Comparison of ENCODE assay signal across 9 cellular contexts in genomic region chr1:22453181-22453580, GRCh38. TPM values are rescaled to one million over a fixed set of nuclear protein-coding genes. Genes with fewer than 3 reads are reported as not detected.
A peak's percentile ranks its signal among the peaks of the same experiment; 100 is the strongest.
DNase-seq lines count a peak whose midpoint lies in the region; ATAC-seq, FAIRE-seq and TF ChIP-seq lines count a peak whose summit lies in the region.
"Had no signal": no experiment of that assay in that cellular context is flagged by ENCODE, and none has a peak within 500 bp of the region (broad histone marks: within the 10 kb centered on the region; RNA-seq: fewer than 3 reads in every experiment).

No MANE protein-coding gene starts in this region.

- intact Hi-C loops in Caco-2 (cut with micrococcal nuclease; ENCODE audit: unreplicated experiment) (no loop called here), vagina (cut with DNase I) (no loop called here)

- POLR2A ChIA-PET in Caco-2 (lab: Charles Lee), result no interaction called here

- peaks cover 19% of the 10 kb centered on the region for H3K4me1 ChIP-seq in Caco-2
- peaks cover 0 to 18% of the 10 kb centered on the region in 2 donors for H3K4me1 ChIP-seq in duodenal mucosa (ENCODE audit: control insufficient read depth in 1 of 2, insufficient read depth in 2 of 2, low read length in 2 of 2)
- H3K4me1 ChIP-seq in small intestine (ENCODE audit: control insufficient read depth in 2 of 2, insufficient read depth in 1 of 2, low read depth in 1 of 2, low read length in 1 of 2), result no peaks in the 10 kb centered on the region
- peaks cover 29% of the 10 kb centered on the region for H3K4me1 ChIP-seq in vagina

- no peak for TF ChIP-seq POLR2A in vagina (IDR thresholded peaks at IDR 0.05)

- in situ Hi-C loops in GM13976 (cut with MboI; ENCODE audit: low sequenced_read_pairs, unreplicated experiment), result no loop called here

- H3K36me3 Mint-ChIP-seq in Caco-2 (ENCODE audit: insufficient read depth, unreplicated experiment) (no peaks in the 10 kb centered on the region), nephron progenitor cell (ENCODE audit: low read depth) (no peaks in the 10 kb centered on the region)

- H3K36me3 ChIP-seq in Caco-2 (ENCODE audit: control insufficient read depth, insufficient read depth, low read length), result no peaks in the 10 kb centered on the region
- H3K36me3 ChIP-seq in duodenal mucosa (ENCODE audit: control insufficient read depth in 1 of 2, insufficient read depth in 2 of 2, low read length in 2 of 2), result no peaks in the 10 kb centered on the region
- no peaks in the 10 kb centered on the region for H3K36me3 ChIP-seq in small intestine (ENCODE audit: control insufficient read depth in 2 of 2, insufficient read depth in 2 of 2, low read length in 2 of 2)
- H3K36me3 ChIP-seq in vagina, result no peaks in the 10 kb centered on the region

- TF ChIP-seq CTCF in Caco-2 (IDR thresholded peaks at IDR 0.05; ENCODE audit: insufficient read depth in 1 of 2, low read depth in 1 of 2, low read length in 1 of 2, severe bottlenecking in 1 of 2, unreplicated experiment in 1 of 2), result no peak
- TF ChIP-seq CTCF in nephron progenitor cell (IDR thresholded peaks at IDR 0.05), result no peak
- TF ChIP-seq CTCF in GM13976 (IDR thresholded peaks at IDR 0.05; ENCODE audit: borderline replicate concordance, control extremely low read depth, extremely low read depth, insufficient read depth, missing control alignments), result no peak
- TF ChIP-seq CTCF in vagina (IDR thresholded peaks at IDR 0.05), result no peak

- ATAC-seq in GM21423 (IDR thresholded peaks at IDR 0.05; ENCODE audit: unreplicated experiment), result no peak

- no peak overlapping the region for H3K27ac Mint-ChIP-seq in Caco-2 (ENCODE audit: unreplicated experiment)
- no peak overlapping the region for H3K27ac Mint-ChIP-seq in nephron progenitor cell

- 51 to 60% (median 54%) methylated on average over 2 of the region's 2 CpGs for WGBS in small intestine, 3 donors

- no peak overlapping the region for H3K9ac ChIP-seq in duodenal mucosa (ENCODE audit: low read depth in 1 of 2, low read length in 2 of 2)

- H3K4me1 Mint-ChIP-seq in Caco-2 (ENCODE audit: low read depth, unreplicated experiment) (peaks cover 8% of the 10 kb centered on the region), nephron progenitor cell (peaks cover 40% of the 10 kb centered on the region)

- H3K27me3 ChIP-seq in Caco-2 (replicated peaks; ENCODE audit: control insufficient read depth, insufficient read depth, low read length) (no peaks in the 10 kb centered on the region), duodenal mucosa (ENCODE audit: control insufficient read depth in 1 of 2, insufficient read depth in 2 of 2, low read length in 2 of 2) (no peaks in the 10 kb centered on the region), small intestine (ENCODE audit: control insufficient read depth in 2 of 2, insufficient read depth in 2 of 2, low read length in 2 of 2) (no peaks in the 10 kb centered on the region), vagina (no peaks in the 10 kb centered on the region)

- H3K27me3 Mint-ChIP-seq in Caco-2 (ENCODE audit: insufficient read depth, unreplicated experiment), result no peaks in the 10 kb centered on the region
- H3K27me3 Mint-ChIP-seq in nephron progenitor cell (ENCODE audit: low read depth, poor library complexity), result peaks cover 2% of the 10 kb centered on the region

- H3K9me3 Mint-ChIP-seq in Caco-2 (ENCODE audit: unreplicated experiment) (no peaks in the 10 kb centered on the region), nephron progenitor cell (peaks cover 5% of the 10 kb centered on the region)

- FAIRE-seq in small intestine (lab: Jason Lieb, UNC), result no peak

- peak overlapping the region; percentile 97 for H3K4me3 Mint-ChIP-seq in Caco-2 (ENCODE audit: unreplicated experiment)
- peak overlapping the region; percentile 92 for H3K4me3 Mint-ChIP-seq in nephron progenitor cell

- BruUV-seq in Caco-2 (replicated peaks; lab: Mats Ljungman, UMichigan), result no TSS peak

- no peak overlapping the region for H3K27ac ChIP-seq in duodenal mucosa (ENCODE audit: low read depth, low read length)
- H3K27ac ChIP-seq in small intestine (ENCODE audit: low read depth in 1 of 2, low read length in 1 of 2), result no peak overlapping the region
- no peak overlapping the region for H3K27ac ChIP-seq in vagina

- peak overlapping the region; percentile 72 for H3K4me3 ChIP-seq in Caco-2 (ENCODE audit: low read depth, low read length)
- peak overlapping the region; percentile 87 to 89 for H3K4me3 ChIP-seq in duodenal mucosa (ENCODE audit: low read depth in 1 of 2, low read length in 2 of 2)
- H3K4me3 ChIP-seq in small intestine (ENCODE audit: low read depth in 1 of 2, low read length in 2 of 2), result peak overlapping the region in 1 of 2 donors; percentile 78
- H3K4me3 ChIP-seq in vagina, result peak overlapping the region in 1 of 2 donors; percentile 93

- DNase-seq in Caco-2 (no peak), NCI-H69 (lab: John Stamatoyannopoulos, UW) (peak; percentile 36), nephron progenitor cell (no peak), GM13976 (ENCODE audit: low spot score) (no peak), small intestine (no peak), vagina (ENCODE audit: extremely low spot score in 2 of 2) (no peak)
- DNase-seq: activated CD4-positive, alpha-beta T cell treated with anti-CD3 and anti-CD28 coated beads for 1 hour had no signal

- CTCF ChIA-PET in Caco-2 (lab: Charles Lee), result no interaction called here

- H3K9me3 ChIP-seq in Caco-2, result no peaks in the 10 kb centered on the region
- no peaks in the 10 kb centered on the region for H3K9me3 ChIP-seq in duodenal mucosa (ENCODE audit: control insufficient read depth in 1 of 2, low read length in 2 of 2)
- no peaks in the 10 kb centered on the region for H3K9me3 ChIP-seq in small intestine (ENCODE audit: control insufficient read depth, low read depth)
- H3K9me3 ChIP-seq in vagina, result no peaks in the 10 kb centered on the region

RNA-seq across cellular contexts. Expression of gene ZBTB40, which starts 1.5 kb away (rescaled TPM):
- total RNA-seq in Caco-2 (2022) (20.4 and 20.8 TPM in 2 replicates), vagina (14.7 TPM)
- 1 to 10 TPM; 4.1 to 6.8 (median 6.5) TPM for polyA plus RNA-seq in small intestine
